In the genomic region with DNA sequence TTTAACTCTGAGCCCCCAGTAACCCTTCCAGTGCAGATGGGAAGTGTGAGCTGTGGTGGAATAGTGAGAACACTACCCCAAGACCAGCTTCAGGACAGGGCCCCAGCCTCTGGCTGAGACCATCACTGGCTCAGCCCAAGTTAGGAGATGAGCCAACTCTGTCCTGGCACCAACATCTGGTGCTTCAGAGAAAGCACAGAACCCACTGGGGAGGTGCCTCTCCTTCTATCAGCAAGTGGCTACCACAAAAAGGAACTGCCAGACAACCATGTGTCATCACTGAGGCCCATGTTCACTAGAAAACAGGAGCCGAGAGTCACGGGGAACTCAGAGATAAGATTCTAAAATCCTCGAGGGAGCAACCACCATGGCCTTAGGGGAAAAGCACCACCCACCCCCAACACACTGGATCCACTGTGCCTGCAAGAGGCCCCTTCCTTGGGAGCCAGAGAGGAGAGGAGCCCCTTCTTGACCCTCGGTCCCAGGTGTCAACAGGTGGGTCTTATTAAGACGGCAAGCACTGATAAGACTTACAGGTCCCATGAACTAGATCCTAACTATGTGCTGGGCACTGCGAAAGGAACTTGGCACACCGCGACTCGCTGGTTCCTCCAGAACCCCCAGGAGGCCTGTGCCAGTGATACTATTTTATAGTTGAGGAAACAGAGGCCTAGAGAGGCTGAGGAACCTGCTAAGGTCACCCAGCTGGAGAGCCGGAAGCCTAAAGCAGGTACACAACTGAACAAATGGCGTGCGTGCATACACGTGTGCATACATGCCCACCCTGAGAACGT, we compare ENCODE assay signal across 8 cellular contexts.
A peak's percentile ranks its signal among the peaks of the same experiment; 100 is the strongest.
DNase-seq lines count a peak whose midpoint lies in the region; ATAC-seq and TF ChIP-seq lines count a peak whose summit lies in the region.

No MANE protein-coding gene starts in this region.

- TF ChIP-seq CTCF in HEK293 (tag by site-specific recombination; IDR thresholded peaks at IDR 0.05) (no peak), brain microvascular endothelial cell (IDR thresholded peaks at IDR 0.05; ENCODE audit: low read depth, low read length, missing control alignments) (no peak), lung (IDR thresholded peaks at IDR 0.05; ENCODE audit: control extremely low read depth, extremely low read depth) (no peak), upper lobe of right lung (IDR thresholded peaks at IDR 0.05) (no peak)

- no peak overlapping the region for H3K4me3 ChIP-seq in HEK293 (ENCODE audit: low read depth, low read length)
- H3K4me3 ChIP-seq in brain microvascular endothelial cell (ENCODE audit: low read depth, low read length): no peak overlapping the region
- no peak overlapping the region for H3K4me3 ChIP-seq in lung
- no peak overlapping the region for H3K4me3 ChIP-seq in upper lobe of right lung

- H3K4me1 ChIP-seq in HEK293 (ENCODE audit: control insufficient read depth, insufficient read depth, low read length) (no peaks in the 10 kb centered on the region), lung (ENCODE audit: control insufficient read depth in 2 of 2, insufficient read depth in 2 of 2, low read length in 2 of 2) (peaks cover 27 to 61% of the 10 kb centered on the region in 2 donors), upper lobe of right lung (peaks cover 64% of the 10 kb centered on the region)

- CTCF ChIA-PET in HEK293 (lab: Yijun Ruan, JAX): no interaction called here

- H3K9me3 ChIP-seq in HEK293 (ENCODE audit: control insufficient read depth, insufficient read depth, low read depth, low read length): no peaks in the 10 kb centered on the region
- no peaks in the 10 kb centered on the region for H3K9me3 ChIP-seq in lung (ENCODE audit: control insufficient read depth in 2 of 2, insufficient read depth in 1 of 2, low read length in 1 of 2)
- H3K9me3 ChIP-seq in upper lobe of right lung: no peaks in the 10 kb centered on the region

- H3K36me3 ChIP-seq in HEK293 (ENCODE audit: control insufficient read depth in 2 of 2, insufficient read depth in 1 of 2, low read length in 2 of 2) (peaks cover 0 to 6% of the 10 kb centered on the region in 2 experiments; a peak in 1 of 3 replicates), brain microvascular endothelial cell (replicated peaks) (no peaks in the 10 kb centered on the region), lung (ENCODE audit: control insufficient read depth in 2 of 2, insufficient read depth in 2 of 2, low read length in 2 of 2) (no peaks in the 10 kb centered on the region), upper lobe of right lung (no peaks in the 10 kb centered on the region)

- ATAC-seq in lung (ENCODE audit: insufficient read depth, low FRiP score) (peak; percentile 31), upper lobe of right lung (peak; percentile 59), GM19328 (IDR thresholded peaks at IDR 0.05; ENCODE audit: unreplicated experiment) (no peak), GM21367 (IDR thresholded peaks at IDR 0.05; ENCODE audit: unreplicated experiment) (no peak)

- WGBS in lung, 2 donors: 45 to 56% methylated on average over 14 of the region's 14 CpGs

- DNase-seq in GDM1 (lab: John Stamatoyannopoulos, UW): peak; percentile 64
- DNase-seq in OCI-M2 (lab: John Stamatoyannopoulos, UW; ENCODE audit: unreplicated experiment): peak; percentile 36
- peak; percentile 63 for DNase-seq in brain microvascular endothelial cell
- DNase-seq in lung (ENCODE audit: low spot score): no peak
- no peak for DNase-seq in upper lobe of right lung

- H3K27me3 ChIP-seq in brain microvascular endothelial cell (replicated peaks) (no peaks in the 10 kb centered on the region), lung (ENCODE audit: control insufficient read depth, insufficient read depth) (no peaks in the 10 kb centered on the region), upper lobe of right lung (no peaks in the 10 kb centered on the region)

- H3K27ac ChIP-seq in HEK293 (ENCODE audit: extremely low read depth, low read depth, low read length): no peak overlapping the region
- H3K27ac ChIP-seq in brain microvascular endothelial cell: no peak overlapping the region
- peak overlapping the region; percentile 82 to 87 for H3K27ac ChIP-seq in lung (ENCODE audit: low read depth in 1 of 2, low read length in 1 of 2)
- H3K27ac ChIP-seq in upper lobe of right lung: peak overlapping the region; percentile 77

- intact Hi-C loops in upper lobe of right lung (cut with DNase I): loop anchor here (10.0 kb wide), 1 partner anchor 93 kb away; no protein-coding TSS in a partner anchor

- in situ Hi-C loops in brain microvascular endothelial cell (cut with HindIII; ENCODE audit: low pct_ligation_motif_present, low sequenced_read_pairs): no loop called here

- POLR2A ChIA-PET in HEK293 (lab: Yijun Ruan, JAX): no interaction called here

TF ChIP-seq in HEK293, 187 proteins besides CTCF, POLR2A, EP300 and RAD21:
- TF ChIP-seq ZNF211 (tag by site-specific recombination; IDR thresholded peaks at IDR 0.05; ENCODE audit: low read depth) (no peak), SCRT1 (tag by site-specific recombination; IDR thresholded peaks at IDR 0.05; ENCODE audit: borderline replicate concordance) (peak; percentile 60), ZFP37 (tag by site-specific recombination; IDR thresholded peaks at IDR 0.05) (no peak), ZNF473 (tag by site-specific recombination; IDR thresholded peaks at IDR 0.05) (no peak), SCRT2 (tag by site-specific recombination; IDR thresholded peaks at IDR 0.05) (peak; percentile 81), ZNF341 (tag by site-specific recombination; IDR thresholded peaks at IDR 0.05; ENCODE audit: low read depth) (0 out of 2 replicates have a peak, but pooled peaks have one; percentile 20), ZBTB17 (tag by site-specific recombination; IDR thresholded peaks at IDR 0.05) (no peak)
- TF ChIP-seq, protein P1, sequence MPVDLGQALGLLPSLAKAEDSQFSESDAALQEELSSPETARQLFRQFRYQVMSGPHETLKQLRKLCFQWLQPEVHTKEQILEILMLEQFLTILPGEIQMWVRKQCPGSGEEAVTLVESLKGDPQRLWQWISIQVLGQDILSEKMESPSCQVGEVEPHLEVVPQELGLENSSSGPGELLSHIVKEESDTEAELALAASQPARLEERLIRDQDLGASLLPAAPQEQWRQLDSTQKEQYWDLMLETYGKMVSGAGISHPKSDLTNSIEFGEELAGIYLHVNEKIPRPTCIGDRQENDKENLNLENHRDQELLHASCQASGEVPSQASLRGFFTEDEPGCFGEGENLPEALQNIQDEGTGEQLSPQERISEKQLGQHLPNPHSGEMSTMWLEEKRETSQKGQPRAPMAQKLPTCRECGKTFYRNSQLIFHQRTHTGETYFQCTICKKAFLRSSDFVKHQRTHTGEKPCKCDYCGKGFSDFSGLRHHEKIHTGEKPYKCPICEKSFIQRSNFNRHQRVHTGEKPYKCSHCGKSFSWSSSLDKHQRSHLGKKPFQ (tag by site-specific recombination; IDR thresholded peaks at IDR 0.05): no peak

Comparison
In these comparisons a context has a peak if more than half of its experiments do, and no peak if none do; other contexts are left out.
1. DNase-seq: peak in GDM1 (single experiment), OCI-M2 (single experiment) and brain microvascular endothelial cell (single experiment); none in lung (single experiment) and upper lobe of right lung (single experiment).
2. H3K27ac ChIP-seq: peak in lung (2 of 2) and upper lobe of right lung (single experiment); none in HEK293 (single experiment) and brain microvascular endothelial cell (single experiment).
3. ATAC-seq: peak in lung (single experiment) and upper lobe of right lung (single experiment); none in GM19328 (single experiment) and GM21367 (single experiment).